In the genomic region with DNA sequence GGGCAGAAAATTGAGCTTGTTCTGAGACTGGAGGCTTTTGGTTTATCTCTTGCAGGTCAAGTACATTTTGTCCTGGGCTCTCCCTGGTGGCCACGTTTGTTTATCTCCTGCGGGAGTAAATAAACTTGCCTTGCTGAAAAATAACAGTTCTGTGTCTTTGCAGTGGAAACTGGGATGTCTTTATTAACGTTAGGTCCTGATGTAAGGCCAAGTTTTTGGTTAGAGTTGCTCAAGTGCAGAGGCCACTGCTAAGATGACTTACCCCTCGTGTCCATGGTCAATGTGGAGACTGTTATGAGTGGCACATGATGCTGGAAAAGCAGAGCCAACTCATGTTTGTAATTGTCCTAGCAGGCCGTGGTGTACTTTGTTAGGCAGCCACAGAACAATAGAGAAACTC, we compare ENCODE assay signal across 13 cellular contexts. TPM values are rescaled to one million over a fixed set of nuclear protein-coding genes. Genes with fewer than 3 reads are reported as not detected.
A peak's percentile ranks its signal among the peaks of the same experiment; 100 is the strongest.
DNase-seq lines count a peak whose midpoint lies in the region; ATAC-seq and TF ChIP-seq lines count a peak whose summit lies in the region.
"Had no signal": no experiment of that assay in that cellular context is flagged by ENCODE, and none has a peak within 500 bp of the region (broad histone marks: within the 10 kb centered on the region; RNA-seq: fewer than 3 reads in every experiment).

No MANE protein-coding gene starts in this region.

- H2BK15ac ChIP-seq in mesenchymal stem cell (ENCODE audit: low read depth, poor library complexity, severe bottlenecking): no peak overlapping the region

- no peak overlapping the region for H3K27ac Mint-ChIP-seq in activated naive CD8-positive, alpha-beta T cell
- no peak overlapping the region for H3K27ac Mint-ChIP-seq in activated naive CD8-positive, alpha-beta T cell treated with anti-CD3 and anti-CD28 coated beads for 36 hours

- H4K8ac ChIP-seq in mesenchymal stem cell (ENCODE audit: low read length): no peak overlapping the region

- peak overlapping the region in 1 of 2 experiments; percentile 47 for H3K4me3 ChIP-seq in mesenchymal stem cell (ENCODE audit: insufficient read depth in 1 of 2, low read depth in 1 of 2, low read length in 2 of 2)
- no peak overlapping the region for H3K4me3 ChIP-seq in transverse colon
- H3K4me3 ChIP-seq: thyroid gland had no signal

- ATAC-seq in HG02642 (IDR thresholded peaks at IDR 0.05; ENCODE audit: poor library complexity, unreplicated experiment): no peak

- H3K4me2 ChIP-seq in mesenchymal stem cell (ENCODE audit: low read length, poor library complexity, severe bottlenecking): no peak overlapping the region

- H3K4me1 Mint-ChIP-seq in activated naive CD8-positive, alpha-beta T cell (ENCODE audit: low read depth): peaks cover 53% of the 10 kb centered on the region
- H3K4me1 Mint-ChIP-seq in activated naive CD8-positive, alpha-beta T cell treated with anti-CD3 and anti-CD28 coated beads for 36 hours: peaks cover 46% of the 10 kb centered on the region

- no peak overlapping the region for H3K23ac ChIP-seq in mesenchymal stem cell (ENCODE audit: low read length in 2 of 2)

- H3K9me3 ChIP-seq in mesenchymal stem cell (ENCODE audit: control insufficient read depth, low read length) (no peaks in the 10 kb centered on the region), transverse colon (no peaks in the 10 kb centered on the region)
- H3K9me3 ChIP-seq: neutrophil, thyroid gland had no signal

- H3K36me3 ChIP-seq in mesenchymal stem cell (ENCODE audit: control insufficient read depth in 1 of 2, insufficient read depth in 2 of 2, low read depth in 1 of 2, low read length in 2 of 2) (peaks cover 0 to 3% of the 10 kb centered on the region in 2 experiments), transverse colon (no peaks in the 10 kb centered on the region)
- H3K36me3 ChIP-seq: neutrophil, thyroid gland had no signal

- H3K4ac ChIP-seq in mesenchymal stem cell (ENCODE audit: low read depth in 1 of 2, low read length in 2 of 2): no peak overlapping the region

- H3K79me1 ChIP-seq in mesenchymal stem cell (replicated peaks; ENCODE audit: low read length, poor library complexity, severe bottlenecking): peaks cover 6% of the 10 kb centered on the region

- no peak overlapping the region for H2AK5ac ChIP-seq in mesenchymal stem cell (ENCODE audit: low read length, severe bottlenecking)

- no peak overlapping the region for H4K91ac ChIP-seq in mesenchymal stem cell (ENCODE audit: low read length)

- H3K27ac ChIP-seq in mesenchymal stem cell (ENCODE audit: low read length, poor library complexity, severe bottlenecking) (no peak overlapping the region), transverse colon (peak overlapping the region in 3 of 4 donors; percentile 8 to 29 (median 23))
- H3K27ac ChIP-seq: neutrophil, thyroid gland had no signal

- no peak for TF ChIP-seq CTCF in transverse colon (IDR thresholded peaks at IDR 0.05)

- H3K9me3 Mint-ChIP-seq in activated naive CD8-positive, alpha-beta T cell (ENCODE audit: low read depth): no peaks in the 10 kb centered on the region
- no peaks in the 10 kb centered on the region for H3K9me3 Mint-ChIP-seq in activated naive CD8-positive, alpha-beta T cell treated with anti-CD3 and anti-CD28 coated beads for 36 hours

- TF ChIP-seq POLR2A in transverse colon (IDR thresholded peaks at IDR 0.05): no peak

- H3K9ac ChIP-seq in mesenchymal stem cell (ENCODE audit: low read length): peak overlapping the region; percentile 73

- no peak overlapping the region for H3K18ac ChIP-seq in mesenchymal stem cell (ENCODE audit: low read depth in 1 of 2, low read length in 2 of 2)

- no peak overlapping the region for H2BK5ac ChIP-seq in mesenchymal stem cell (ENCODE audit: low read depth, low read length, poor library complexity, severe bottlenecking)

- no peaks in the 10 kb centered on the region for H3K27me3 ChIP-seq in mesenchymal stem cell (ENCODE audit: control insufficient read depth in 1 of 2, insufficient read depth in 1 of 2, low read length in 2 of 2)
- no peaks in the 10 kb centered on the region for H3K27me3 ChIP-seq in transverse colon
- H3K27me3 ChIP-seq: neutrophil, thyroid gland had no signal

- H3K27me3 Mint-ChIP-seq in activated naive CD8-positive, alpha-beta T cell: no peaks in the 10 kb centered on the region
- H3K27me3 Mint-ChIP-seq in activated naive CD8-positive, alpha-beta T cell treated with anti-CD3 and anti-CD28 coated beads for 36 hours: no peaks in the 10 kb centered on the region

- H3K4me3 Mint-ChIP-seq in activated naive CD8-positive, alpha-beta T cell: peak overlapping the region; percentile 42
- H3K4me3 Mint-ChIP-seq in activated naive CD8-positive, alpha-beta T cell treated with anti-CD3 and anti-CD28 coated beads for 36 hours: no peak overlapping the region

- no peak overlapping the region for H2BK12ac ChIP-seq in mesenchymal stem cell (ENCODE audit: low read length in 2 of 2)

- 27% methylated on average over 5 of the region's 5 CpGs for WGBS in mesenchymal stem cell
- 56 to 76% methylated on average over 5 of the region's 5 CpGs for WGBS in transverse colon (ENCODE audit: low coverage in 1 of 2), 2 donors

- no peak for TF ChIP-seq EP300 in transverse colon (IDR thresholded peaks at IDR 0.05; ENCODE audit: low read depth)

- no peak overlapping the region for H2BK120ac ChIP-seq in mesenchymal stem cell (ENCODE audit: low read depth, low read length)

- H3K36me3 Mint-ChIP-seq in activated naive CD8-positive, alpha-beta T cell: peaks cover 2% of the 10 kb centered on the region
- H3K36me3 Mint-ChIP-seq in activated naive CD8-positive, alpha-beta T cell treated with anti-CD3 and anti-CD28 coated beads for 36 hours: peaks cover 20% of the 10 kb centered on the region

- no peak overlapping the region for H3K14ac ChIP-seq in mesenchymal stem cell (ENCODE audit: low read length in 2 of 2)

- intact Hi-C loops in transverse colon (cut with DNase I; ENCODE audit: low total_unique reads): no loop called here

- DNase-seq in activated naive CD8-positive, alpha-beta T cell treated with anti-CD3 and anti-CD28 coated beads for 36 hours: no peak
- DNase-seq in epidermal melanocyte (ENCODE audit: insufficient read length, low spot score) (peak; percentile 19), mesenchymal stem cell (peak; percentile 74), transverse colon (no peak), NCI-H1048 (lab: John Stamatoyannopoulos, UW) (no peak), MV-4-11 (lab: John Stamatoyannopoulos, UW) (no peak)
- DNase-seq: activated effector memory CD4-positive, alpha-beta T cell treated with anti-CD3 and anti-CD28 coated beads, Interleukin-2, amount 50 U/mL, for 16 hours; DMS79; KBM-7; thyroid gland had no signal

- peaks cover 13% of the 10 kb centered on the region for H3K4me1 ChIP-seq in mesenchymal stem cell (ENCODE audit: control insufficient read depth, insufficient read depth, low read depth, low read length)
- peaks cover 6 to 40% (median 24%) of the 10 kb centered on the region in 4 donors for H3K4me1 ChIP-seq in transverse colon

- in situ Hi-C loops in transverse colon (cut with MboI; ENCODE audit: low pct_ligation_motif_present in 1 of 4, low pct_unique_long_range_greater_than_20kb in 1 of 4, low sequenced_read_pairs in 3 of 4): no loop called here

- no peak overlapping the region for H2AFZ ChIP-seq in mesenchymal stem cell (ENCODE audit: low read depth, low read length)

RNA-seq across cellular contexts. Expression of a gene that starts 3.8 kb away (rescaled TPM):
- total RNA-seq in activated naive CD8-positive, alpha-beta T cell treated with anti-CD3 and anti-CD28 coated beads for 36 hours: 100 to 1,000 TPM; 172 to 175 TPM
- polyA plus RNA-seq in mesenchymal stem cell (2013, experiment 1 of 2): 80.9 TPM
- 80.2 TPM for polyA plus RNA-seq in mesenchymal stem cell (2013, experiment 2 of 2)
- total RNA-seq in transverse colon: 10 to 100 TPM; 46.4 to 56.7 (median 50.3) TPM

RNA-seq across cellular contexts. Expression of a gene that starts 13.1 kb away (rescaled TPM):
- total RNA-seq in activated naive CD8-positive, alpha-beta T cell treated with anti-CD3 and anti-CD28 coated beads for 36 hours: 1,000 to 10,000 TPM; 2,009 to 2,101 TPM
- polyA plus RNA-seq in mesenchymal stem cell (2013, experiment 1 of 2): 2,349 TPM
- 2,262 TPM for polyA plus RNA-seq in mesenchymal stem cell (2013, experiment 2 of 2)
- 1,000 to 10,000 TPM in 1 of 4 donors, 100 to 1,000 TPM in 3; 361 to 1,162 (median 790) TPM for total RNA-seq in transverse colon

RNA-seq across cellular contexts. Expression of a gene that starts 40.3 kb away (rescaled TPM):
- 10 to 100 TPM; 15.8 to 17.8 TPM for total RNA-seq in activated naive CD8-positive, alpha-beta T cell treated with anti-CD3 and anti-CD28 coated beads for 36 hours
- 8.6 TPM for polyA plus RNA-seq in mesenchymal stem cell (2013, experiment 1 of 2)
- polyA plus RNA-seq in mesenchymal stem cell (2013, experiment 2 of 2): 7.3 TPM
- 100 to 1,000 TPM in 2 of 4 donors, 10 to 100 TPM in 2; 52.6 to 171 (median 121) TPM for total RNA-seq in transverse colon

Comparison
In these comparisons a context has a peak if more than half of its experiments do, and no peak if none do; other contexts are left out.
1. DNase-seq: peak in epidermal melanocyte (single experiment) and mesenchymal stem cell (single experiment); none in activated naive CD8-positive, alpha-beta T cell treated with anti-CD3 and anti-CD28 coated beads for 36 hours (single experiment), transverse colon (single experiment), NCI-H1048 (single experiment) and MV-4-11 (single experiment).